Comparison of ENCODE assay signal across 8 cellular contexts in the genomic region with DNA sequence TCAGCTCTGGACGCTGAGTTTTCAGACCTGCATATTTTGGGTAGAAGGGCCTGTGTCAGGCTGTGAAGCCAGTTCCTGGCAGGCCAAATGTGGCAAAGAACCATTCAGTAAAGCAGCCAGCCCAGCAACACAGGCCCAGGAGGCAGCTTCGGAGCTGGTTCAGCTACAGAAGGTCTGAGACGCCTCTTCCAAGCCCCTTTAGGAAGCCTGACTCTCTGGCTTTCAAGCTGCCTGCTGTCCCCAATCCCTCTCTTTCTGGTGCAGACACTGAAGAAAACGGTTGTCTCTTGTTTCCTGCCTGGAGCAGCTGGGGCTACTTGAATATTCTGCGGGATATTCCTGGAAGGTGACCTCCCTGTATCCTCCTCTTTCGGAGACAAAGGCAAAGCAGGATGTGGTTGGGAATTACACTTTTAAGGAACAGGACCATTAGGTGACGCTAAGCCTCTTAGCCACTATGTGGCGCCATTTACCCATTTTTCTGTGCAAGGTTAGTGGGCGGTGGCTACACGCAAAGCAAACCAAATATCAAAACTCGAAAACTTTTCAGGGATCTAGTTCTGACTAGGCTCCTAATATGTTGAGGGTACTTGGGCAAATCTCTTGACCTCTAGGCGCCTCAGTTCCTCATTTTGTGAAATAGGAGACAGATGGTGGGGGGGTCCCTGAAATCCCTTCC. TPM values are rescaled to one million over a fixed set of nuclear protein-coding genes. Genes with fewer than 3 reads are reported as not detected.
A peak's percentile ranks its signal among the peaks of the same experiment; 100 is the strongest.
DNase-seq lines count a peak whose midpoint lies in the region; ATAC-seq and TF ChIP-seq lines count a peak whose summit lies in the region.

No MANE protein-coding gene starts in this region.

- H3K27ac ChIP-seq in CD4-positive, alpha-beta T cell (ENCODE audit: low read depth, low read length), result no peak overlapping the region

- no peak overlapping the region for H3K4me3 Mint-ChIP-seq in CD4-positive, alpha-beta T cell

- TF ChIP-seq CTCF in CD4-positive, alpha-beta T cell (IDR thresholded peaks at IDR 0.05), result peak; percentile 63

- intact Hi-C loops in CD4-positive, alpha-beta T cell (cut with DNase I, micrococcal nuclease), result loop anchor here (1.0 to 2.0 kb wide), 4 partner anchors 405 to 1145 kb away; no protein-coding TSS in a partner anchor

- H3K9me3 Mint-ChIP-seq in CD4-positive, alpha-beta T cell, result no peaks in the 10 kb centered on the region

- H3K4me1 Mint-ChIP-seq in CD4-positive, alpha-beta T cell (ENCODE audit: low read depth), result peaks cover 6% of the 10 kb centered on the region

- H3K27ac Mint-ChIP-seq in CD4-positive, alpha-beta T cell, result no peak overlapping the region

- peak; percentile 30 to 52 (median 40) for DNase-seq in CD4-positive, alpha-beta T cell
- DNase-seq in NCI-H345 treated with DMSO at 0.1 percent for 48 hours (lab: John Stamatoyannopoulos, UW; ENCODE audit: unreplicated experiment) (peak; percentile 1), ecto neural progenitor cell (ENCODE audit: low spot score) (peak; percentile 52), medulla oblongata (ENCODE audit: extremely low spot score) (peak; percentile 81), stromal cell of bone marrow (ENCODE audit: low read depth) (peak; percentile 46)
- DNase-seq in activated CD4-positive, alpha-beta T cell treated with anti-CD3 and anti-CD28 coated beads for 48 hours, result peak; percentile 60

- H3K9me3 ChIP-seq in CD4-positive, alpha-beta T cell (ENCODE audit: control insufficient read depth, low read length), result no peaks in the 10 kb centered on the region

- no peaks in the 10 kb centered on the region for H3K27me3 ChIP-seq in CD4-positive, alpha-beta T cell (ENCODE audit: control insufficient read depth, insufficient read depth, low read length)

- peak; percentile 57 for ATAC-seq in CD4-positive, alpha-beta T cell (ENCODE audit: poor library complexity)
- ATAC-seq in GM19023 (IDR thresholded peaks at IDR 0.05; ENCODE audit: unreplicated experiment), result peak; percentile 88
- peak; percentile 77 for ATAC-seq in HG03108 (IDR thresholded peaks at IDR 0.05; ENCODE audit: unreplicated experiment)

- no peaks in the 10 kb centered on the region for H3K36me3 Mint-ChIP-seq in CD4-positive, alpha-beta T cell (ENCODE audit: low read depth)

- POLR2A ChIA-PET in CD4-positive, alpha-beta T cell (lab: Charles Lee), result interaction anchor here (0.6 to 1.1 kb wide), 2 partner anchors 533 to 1146 kb away, joined by 3 read pairs; no protein-coding TSS in a partner anchor

- CTCF ChIA-PET in CD4-positive, alpha-beta T cell (lab: Charles Lee), result interaction anchor here (0.8 to 1.0 kb wide), 3 partner anchors 19 to 405 kb away, joined by 3 to 4 read pairs (median 3); no protein-coding TSS in a partner anchor

- no peaks in the 10 kb centered on the region for H3K27me3 Mint-ChIP-seq in CD4-positive, alpha-beta T cell

RNA-seq across cellular contexts. Expression of gene LAS1L, which starts 47.2 kb away (rescaled TPM):
- 10 to 100 TPM; 47.4 to 51.6 TPM for total RNA-seq in CD4-positive, alpha-beta T cell

Comparison
In these comparisons a context has a peak if more than half of its experiments do, and no peak if none do; other contexts are left out.
1. DNase-seq: peak in every context shown above with its lines; median percentile 81 in medulla oblongata; 60 in activated CD4-positive, alpha-beta T cell treated with anti-CD3 and anti-CD28 coated beads for 48 hours; 52 in ecto neural progenitor cell; 46 in stromal cell of bone marrow; 40 in CD4-positive, alpha-beta T cell; 1 in NCI-H345 treated with DMSO at 0.1 percent for 48 hours.